ENCODE assay signal across 11 cellular contexts in genomic region chr6:21769405-21769851, GRCh38.
DNase-seq lines count a peak whose midpoint lies in the region; ATAC-seq, FAIRE-seq and TF ChIP-seq lines count a peak whose summit lies in the region.
"Had no signal": no experiment of that assay in that cellular context is flagged by ENCODE, and none has a peak within 500 bp of the region (broad histone marks: within the 10 kb centered on the region; RNA-seq: fewer than 3 reads in every experiment).

No MANE protein-coding gene starts in this region.

- TF ChIP-seq CTCF in left ventricle myocardium inferior (IDR thresholded peaks at IDR 0.05; ENCODE audit: borderline replicate concordance) (no peak), D721Med (IDR thresholded peaks at IDR 0.05; ENCODE audit: insufficient read depth, missing control alignments) (no peak)

- no peak overlapping the region for H3K27ac Mint-ChIP-seq in CD8-positive, alpha-beta memory T cell

- 1 to 2% methylated on average over 2 of the region's 2 CpGs for WGBS in GM23248 (ENCODE audit: low coverage in 1 of 2, low lambda C conversion rate in 2 of 2, missing lambda C conversion rate in 2 of 2), 2 experiments

- H3K9ac ChIP-seq in GM23248 = peak overlapping the region; percentile 37

- no peaks in the 10 kb centered on the region for H3K4me1 Mint-ChIP-seq in CD8-positive, alpha-beta memory T cell

- H3K9me2 ChIP-seq in GM23248 (ENCODE audit: insufficient read depth) = no peaks in the 10 kb centered on the region

- no peaks in the 10 kb centered on the region for H3K27me3 ChIP-seq in GM23248 (replicated peaks; ENCODE audit: insufficient read depth)
- no peaks in the 10 kb centered on the region for H3K27me3 ChIP-seq in left ventricle myocardium inferior (ENCODE audit: low read depth)
- H3K27me3 ChIP-seq in CD8-positive, alpha-beta memory T cell (ENCODE audit: insufficient read depth, low read length, poor library complexity, severe bottlenecking) = no peaks in the 10 kb centered on the region

- DNase-seq in GM23248 = peak; percentile 89
- DNase-seq in amniotic epithelial cell (ENCODE audit: low read depth) = peak; percentile 99
- DNase-seq in left ventricle myocardium inferior = no peak
- DNase-seq in renal cortical epithelial cell (ENCODE audit: low read depth) = peak; percentile 84
- no peak for DNase-seq in activated CD8-positive, alpha-beta memory T cell treated with anti-CD3 and anti-CD28 coated beads for 24 hours
- DNase-seq in CD8-positive, alpha-beta memory T cell = no peak
- DNase-seq in D721Med (ENCODE audit: insufficient read length, low spot score) = no peak
- DNase-seq: activated CD8-positive, alpha-beta memory T cell treated with anti-CD3 and anti-CD28 coated beads, Interleukin-2, amount 50 U/mL, for 48 hours; stimulated activated CD4-positive, alpha-beta T cell treated with anti-CD3 and anti-CD28 coated beads, Interleukin-2, amount 100 ng/mL, for 24 hours had no signal

- no peaks in the 10 kb centered on the region for H3K79me2 ChIP-seq in GM23248 (ENCODE audit: insufficient read depth)

- peak overlapping the region; percentile 67 for H3K4me2 ChIP-seq in GM23248 (ENCODE audit: unreplicated experiment)

- no peaks in the 10 kb centered on the region for H3K27me3 Mint-ChIP-seq in CD8-positive, alpha-beta memory T cell

- H3K36me3 ChIP-seq in GM23248 (ENCODE audit: low read depth) (no peaks in the 10 kb centered on the region), left ventricle myocardium inferior (no peaks in the 10 kb centered on the region)
- no peaks in the 10 kb centered on the region for H3K36me3 ChIP-seq in CD8-positive, alpha-beta memory T cell (ENCODE audit: insufficient read depth, low read length)

- CTCF ChIA-PET in CD8-positive, alpha-beta memory T cell (lab: Charles Lee) = no interaction called here

- in situ Hi-C loops in GM23248 (cut with MboI) = no loop called here

- H3K4me3 Mint-ChIP-seq in CD8-positive, alpha-beta memory T cell = no peak overlapping the region

- POLR2A ChIA-PET in CD8-positive, alpha-beta memory T cell (lab: Charles Lee) = no interaction called here

- peaks cover 28% of the 10 kb centered on the region for H3F3A ChIP-seq in GM23248 (ENCODE audit: insufficient read depth)

- peaks cover 0 to 3% (median 0%) of the 10 kb centered on the region in 5 donors for H3K9me3 Mint-ChIP-seq in CD8-positive, alpha-beta memory T cell

- H2AFZ ChIP-seq in GM23248 = 0 out of 2 replicates have a peak overlapping the region, but pooled peaks have one; percentile 6

- H3K4me3 ChIP-seq in GM23248 (peak overlapping the region; percentile 42), left ventricle myocardium inferior (no peak overlapping the region)
- H3K4me3 ChIP-seq in CD8-positive, alpha-beta memory T cell (ENCODE audit: low read length) = no peak overlapping the region

- no peak for ATAC-seq in GM19463 (IDR thresholded peaks at IDR 0.05; ENCODE audit: unreplicated experiment)
- ATAC-seq: esophagus mucosa had no signal

- H3K27ac ChIP-seq in GM23248 (peak overlapping the region; percentile 66), left ventricle myocardium inferior (replicated peaks) (peak overlapping the region; percentile 13)
- H3K27ac ChIP-seq in CD8-positive, alpha-beta memory T cell (ENCODE audit: low read depth, low read length) = no peak overlapping the region

- no peak for FAIRE-seq in D721Med (lab: Jason Lieb, UNC)

- no peaks in the 10 kb centered on the region for H4K20me1 ChIP-seq in GM23248 (ENCODE audit: insufficient read depth)

- H3K36me3 Mint-ChIP-seq in CD8-positive, alpha-beta memory T cell = no peaks in the 10 kb centered on the region

- peaks cover 30% of the 10 kb centered on the region for H3K4me1 ChIP-seq in GM23248 (ENCODE audit: insufficient read depth)
- peaks cover 40% of the 10 kb centered on the region for H3K4me1 ChIP-seq in left ventricle myocardium inferior
- H3K4me1 ChIP-seq in CD8-positive, alpha-beta memory T cell (ENCODE audit: insufficient read depth, low read length) = no peaks in the 10 kb centered on the region

- intact Hi-C loops in left ventricle myocardium inferior (cut with micrococcal nuclease) = no loop called here

- H3K9me3 ChIP-seq in GM23248 (ENCODE audit: low read depth) = no peaks in the 10 kb centered on the region
- H3K9me3 ChIP-seq in left ventricle myocardium inferior (replicated peaks) = no peaks in the 10 kb centered on the region
- H3K9me3 ChIP-seq in CD8-positive, alpha-beta memory T cell (ENCODE audit: low read length) = no peaks in the 10 kb centered on the region

Comparison
In these comparisons a context has a peak if more than half of its experiments do, and no peak if none do; other contexts are left out.
1. DNase-seq: peak in GM23248 (single experiment), amniotic epithelial cell (single experiment) and renal cortical epithelial cell (single experiment); none in left ventricle myocardium inferior (single experiment), activated CD8-positive, alpha-beta memory T cell treated with anti-CD3 and anti-CD28 coated beads for 24 hours (single experiment), CD8-positive, alpha-beta memory T cell (0 of 5) and D721Med (single experiment).